1 cellular context compared by ENCODE assay signal in genomic region chr1:240242601-240243144, GRCh38.
TF ChIP-seq lines count a peak whose summit lies in the region.

No MANE protein-coding gene starts in this region.

TF ChIP-seq in HEK293, 187 proteins besides CTCF, POLR2A, EP300 and RAD21 (continued from another document):
- TF ChIP-seq, protein P1, sequence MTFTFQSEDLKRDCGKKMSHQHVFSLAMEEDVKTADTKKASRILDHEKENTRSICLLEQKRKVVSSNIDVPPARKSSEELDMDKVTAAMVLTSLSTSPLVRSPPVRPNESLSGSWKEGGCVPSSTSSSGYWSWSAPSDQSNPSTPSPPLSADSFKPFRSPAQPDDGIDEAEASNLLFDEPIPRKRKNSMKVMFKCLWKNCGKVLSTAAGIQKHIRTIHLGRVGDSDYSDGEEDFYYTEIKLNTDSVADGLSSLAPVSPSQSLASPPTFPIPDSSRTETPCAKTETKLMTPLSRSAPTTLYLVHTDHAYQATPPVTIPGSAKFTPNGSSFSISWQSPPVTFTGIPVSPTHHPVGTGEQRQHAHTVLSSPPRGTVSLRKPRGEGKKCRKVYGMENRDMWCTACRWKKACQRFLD (tag by site-specific recombination; IDR thresholded peaks at IDR 0.05): no peak
- TF ChIP-seq GLIS1 (tag by site-specific recombination; IDR thresholded peaks at IDR 0.05) (peak; percentile 42), GFI1B (tag by site-specific recombination; IDR thresholded peaks at IDR 0.05) (peak; percentile 67; the same call in 1 of the 2 replicates), KLF8 (tag by site-specific recombination; IDR thresholded peaks at IDR 0.05) (peak; percentile 59), ZNF10 (tag by site-specific recombination; IDR thresholded peaks at IDR 0.05) (peak; percentile 42), PATZ1 (tag by site-specific recombination; IDR thresholded peaks at IDR 0.05) (peak; percentile 19; the same call in 1 of the 2 replicates), SALL2 (tag by site-specific recombination; IDR thresholded peaks at IDR 0.05; ENCODE audit: borderline replicate concordance) (no peak), OSR2 (tag by site-specific recombination; IDR thresholded peaks at IDR 0.05) (peak; percentile 97), ZFP69B (tag by site-specific recombination; IDR thresholded peaks at IDR 0.05) (0 out of 2 replicates have a peak, but pooled peaks have one; percentile 46), GLI4 (tag by site-specific recombination; IDR thresholded peaks at IDR 0.05) (no peak), ZNF23 (tag by site-specific recombination; IDR thresholded peaks at IDR 0.05; ENCODE audit: borderline replicate concordance) (no peak), SP7 (tag by site-specific recombination; IDR thresholded peaks at IDR 0.05) (peak; percentile 23; the same call in 1 of the 2 replicates), ZNF335 (tag by site-specific recombination; conservative IDR thresholded peaks at IDR 0.05) (peak; percentile 29; the same call in 1 of the 2 replicates), ZBTB1 (tag by site-specific recombination; IDR thresholded peaks at IDR 0.05) (no peak), ZNF549 (tag by site-specific recombination; IDR thresholded peaks at IDR 0.05) (no peak), ZNF501 (tag by site-specific recombination; IDR thresholded peaks at IDR 0.05) (peak; percentile 47; the same call in 1 of the 2 replicates), ZEB2 (tag by site-specific recombination; IDR thresholded peaks at IDR 0.05) (peak; percentile 61), ZNF292 (tag by site-specific recombination; IDR thresholded peaks at IDR 0.05; ENCODE audit: borderline replicate concordance, low read depth) (no peak), BCL11A (tag by site-specific recombination; IDR thresholded peaks at IDR 0.05; ENCODE audit: low read depth) (0 out of 2 replicates have a peak, but pooled peaks have one; percentile 31), ZNF658 (tag by site-specific recombination; IDR thresholded peaks at IDR 0.05) (no peak), FEZF1 (tag by site-specific recombination; IDR thresholded peaks at IDR 0.05) (peak; percentile 11; the same call in 1 of the 2 replicates), ZBTB7A (tag by site-specific recombination; IDR thresholded peaks at IDR 0.05; ENCODE audit: low read depth) (no peak), ZNF24 (tag by site-specific recombination; IDR thresholded peaks at IDR 0.05) (0 out of 2 replicates have a peak, but pooled peaks have one; percentile 43), EGR2 (tag by site-specific recombination; IDR thresholded peaks at IDR 0.05; ENCODE audit: low read depth) (peak; percentile 45), OVOL3 (tag by site-specific recombination; IDR thresholded peaks at IDR 0.05) (0 out of 2 replicates have a peak, but pooled peaks have one; percentile 45), ZNF2 (tag by site-specific recombination; IDR thresholded peaks at IDR 0.05) (0 out of 2 replicates have a peak, but pooled peaks have one; percentile 54), KLF1 (tag by site-specific recombination; IDR thresholded peaks at IDR 0.05) (0 out of 2 replicates have a peak, but pooled peaks have one; percentile 15), ZNF48 (tag by site-specific recombination; IDR thresholded peaks at IDR 0.05) (no peak), PRDM1 (tag by site-specific recombination; IDR thresholded peaks at IDR 0.05) (peak; percentile 70), ZNF391 (tag by site-specific recombination; IDR thresholded peaks at IDR 0.05; ENCODE audit: borderline replicate concordance, low read depth) (no peak)
- TF ChIP-seq, protein P2, sequence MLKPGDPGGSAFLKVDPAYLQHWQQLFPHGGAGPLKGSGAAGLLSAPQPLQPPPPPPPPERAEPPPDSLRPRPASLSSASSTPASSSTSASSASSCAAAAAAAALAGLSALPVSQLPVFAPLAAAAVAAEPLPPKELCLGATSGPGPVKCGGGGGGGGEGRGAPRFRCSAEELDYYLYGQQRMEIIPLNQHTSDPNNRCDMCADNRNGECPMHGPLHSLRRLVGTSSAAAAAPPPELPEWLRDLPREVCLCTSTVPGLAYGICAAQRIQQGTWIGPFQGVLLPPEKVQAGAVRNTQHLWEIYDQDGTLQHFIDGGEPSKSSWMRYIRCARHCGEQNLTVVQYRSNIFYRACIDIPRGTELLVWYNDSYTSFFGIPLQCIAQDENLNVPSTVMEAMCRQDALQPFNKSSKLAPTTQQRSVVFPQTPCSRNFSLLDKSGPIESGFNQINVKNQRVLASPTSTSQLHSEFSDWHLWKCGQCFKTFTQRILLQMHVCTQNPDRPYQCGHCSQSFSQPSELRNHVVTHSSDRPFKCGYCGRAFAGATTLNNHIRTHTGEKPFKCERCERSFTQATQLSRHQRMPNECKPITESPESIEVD (tag by site-specific recombination; IDR thresholded peaks at IDR 0.05): peak; percentile 66
- TF ChIP-seq, protein P3, sequence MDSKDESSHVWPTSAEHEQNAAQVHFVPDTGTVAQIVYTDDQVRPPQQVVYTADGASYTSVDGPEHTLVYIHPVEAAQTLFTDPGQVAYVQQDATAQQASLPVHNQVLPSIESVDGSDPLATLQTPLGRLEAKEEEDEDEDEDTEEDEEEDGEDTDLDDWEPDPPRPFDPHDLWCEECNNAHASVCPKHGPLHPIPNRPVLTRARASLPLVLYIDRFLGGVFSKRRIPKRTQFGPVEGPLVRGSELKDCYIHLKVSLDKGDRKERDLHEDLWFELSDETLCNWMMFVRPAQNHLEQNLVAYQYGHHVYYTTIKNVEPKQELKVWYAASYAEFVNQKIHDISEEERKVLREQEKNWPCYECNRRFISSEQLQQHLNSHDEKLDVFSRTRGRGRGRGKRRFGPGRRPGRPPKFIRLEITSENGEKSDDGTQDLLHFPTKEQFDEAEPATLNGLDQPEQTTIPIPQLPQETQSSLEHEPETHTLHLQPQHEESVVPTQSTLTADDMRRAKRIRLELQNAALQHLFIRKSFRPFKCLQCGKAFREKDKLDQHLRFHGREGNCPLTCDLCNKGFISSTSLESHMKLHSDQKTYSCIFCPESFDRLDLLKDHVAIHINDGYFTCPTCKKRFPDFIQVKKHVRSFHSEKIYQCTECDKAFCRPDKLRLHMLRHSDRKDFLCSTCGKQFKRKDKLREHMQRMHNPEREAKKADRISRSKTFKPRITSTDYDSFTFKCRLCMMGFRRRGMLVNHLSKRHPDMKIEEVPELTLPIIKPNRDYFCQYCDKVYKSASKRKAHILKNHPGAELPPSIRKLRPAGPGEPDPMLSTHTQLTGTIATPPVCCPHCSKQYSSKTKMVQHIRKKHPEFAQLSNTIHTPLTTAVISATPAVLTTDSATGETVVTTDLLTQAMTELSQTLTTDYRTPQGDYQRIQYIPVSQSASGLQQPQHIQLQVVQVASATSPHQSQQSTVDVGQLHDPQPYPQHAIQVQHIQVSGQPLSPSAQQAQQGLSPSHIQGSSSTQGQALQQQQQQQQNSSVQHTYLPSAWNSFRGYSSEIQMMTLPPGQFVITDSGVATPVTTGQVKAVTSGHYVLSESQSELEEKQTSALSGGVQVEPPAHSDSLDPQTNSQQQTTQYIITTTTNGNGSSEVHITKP (tag by site-specific recombination; IDR thresholded peaks at IDR 0.05): peak; percentile 78; the same call in 1 of the 2 replicates
- TF ChIP-seq, protein P4, sequence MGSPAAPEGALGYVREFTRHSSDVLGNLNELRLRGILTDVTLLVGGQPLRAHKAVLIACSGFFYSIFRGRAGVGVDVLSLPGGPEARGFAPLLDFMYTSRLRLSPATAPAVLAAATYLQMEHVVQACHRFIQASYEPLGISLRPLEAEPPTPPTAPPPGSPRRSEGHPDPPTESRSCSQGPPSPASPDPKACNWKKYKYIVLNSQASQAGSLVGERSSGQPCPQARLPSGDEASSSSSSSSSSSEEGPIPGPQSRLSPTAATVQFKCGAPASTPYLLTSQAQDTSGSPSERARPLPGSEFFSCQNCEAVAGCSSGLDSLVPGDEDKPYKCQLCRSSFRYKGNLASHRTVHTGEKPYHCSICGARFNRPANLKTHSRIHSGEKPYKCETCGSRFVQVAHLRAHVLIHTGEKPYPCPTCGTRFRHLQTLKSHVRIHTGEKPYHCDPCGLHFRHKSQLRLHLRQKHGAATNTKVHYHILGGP (tag by site-specific recombination; IDR thresholded peaks at IDR 0.05): no peak
- TF ChIP-seq, protein P5, sequence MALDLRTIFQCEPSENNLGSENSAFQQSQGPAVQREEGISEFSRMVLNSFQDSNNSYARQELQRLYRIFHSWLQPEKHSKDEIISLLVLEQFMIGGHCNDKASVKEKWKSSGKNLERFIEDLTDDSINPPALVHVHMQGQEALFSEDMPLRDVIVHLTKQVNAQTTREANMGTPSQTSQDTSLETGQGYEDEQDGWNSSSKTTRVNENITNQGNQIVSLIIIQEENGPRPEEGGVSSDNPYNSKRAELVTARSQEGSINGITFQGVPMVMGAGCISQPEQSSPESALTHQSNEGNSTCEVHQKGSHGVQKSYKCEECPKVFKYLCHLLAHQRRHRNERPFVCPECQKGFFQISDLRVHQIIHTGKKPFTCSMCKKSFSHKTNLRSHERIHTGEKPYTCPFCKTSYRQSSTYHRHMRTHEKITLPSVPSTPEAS (tag by site-specific recombination; IDR thresholded peaks at IDR 0.05): no peak
